In genomic region chr19:4402171-4403004, GRCh38 we compare ENCODE assay signal across 8 cellular contexts. TPM values are rescaled to one million over a fixed set of nuclear protein-coding genes. Genes with fewer than 3 reads are reported as not detected.
DNase-seq lines count a peak whose midpoint lies in the region; ATAC-seq and TF ChIP-seq lines count a peak whose summit lies in the region.

A gene with protein sequence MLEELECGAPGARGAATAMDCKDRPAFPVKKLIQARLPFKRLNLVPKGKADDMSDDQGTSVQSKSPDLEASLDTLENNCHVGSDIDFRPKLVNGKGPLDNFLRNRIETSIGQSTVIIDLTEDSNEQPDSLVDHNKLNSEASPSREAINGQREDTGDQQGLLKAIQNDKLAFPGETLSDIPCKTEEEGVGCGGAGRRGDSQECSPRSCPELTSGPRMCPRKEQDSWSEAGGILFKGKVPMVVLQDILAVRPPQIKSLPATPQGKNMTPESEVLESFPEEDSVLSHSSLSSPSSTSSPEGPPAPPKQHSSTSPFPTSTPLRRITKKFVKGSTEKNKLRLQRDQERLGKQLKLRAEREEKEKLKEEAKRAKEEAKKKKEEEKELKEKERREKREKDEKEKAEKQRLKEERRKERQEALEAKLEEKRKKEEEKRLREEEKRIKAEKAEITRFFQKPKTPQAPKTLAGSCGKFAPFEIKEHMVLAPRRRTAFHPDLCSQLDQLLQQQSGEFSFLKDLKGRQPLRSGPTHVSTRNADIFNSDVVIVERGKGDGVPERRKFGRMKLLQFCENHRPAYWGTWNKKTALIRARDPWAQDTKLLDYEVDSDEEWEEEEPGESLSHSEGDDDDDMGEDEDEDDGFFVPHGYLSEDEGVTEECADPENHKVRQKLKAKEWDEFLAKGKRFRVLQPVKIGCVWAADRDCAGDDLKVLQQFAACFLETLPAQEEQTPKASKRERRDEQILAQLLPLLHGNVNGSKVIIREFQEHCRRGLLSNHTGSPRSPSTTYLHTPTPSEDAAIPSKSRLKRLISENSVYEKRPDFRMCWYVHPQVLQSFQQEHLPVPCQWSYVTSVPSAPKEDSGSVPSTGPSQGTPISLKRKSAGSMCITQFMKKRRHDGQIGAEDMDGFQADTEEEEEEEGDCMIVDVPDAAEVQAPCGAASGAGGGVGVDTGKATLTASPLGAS (plus strand): TSS chr19:4402640. CDS start chr19:4402763, 123 bp downstream.

- no peaks in the 10 kb centered on the region for H3K36me3 ChIP-seq in thoracic aorta

- no peaks in the 10 kb centered on the region for H3K9me3 ChIP-seq in thoracic aorta

- peak; percentile 84 for ATAC-seq in HG02610 (IDR thresholded peaks at IDR 0.05; ENCODE audit: unreplicated experiment)
- ATAC-seq in activated naive CD4-positive, alpha-beta T cell treated with anti-CD3 and anti-CD28 coated beads, Interleukin-2, amount 50 U/mL, for 72 hours: peak; percentile 94 to 95
- peak; percentile 97 for ATAC-seq in omental fat pad (ENCODE audit: low FRiP score)
- peak; percentile 94 for ATAC-seq in thoracic aorta (ENCODE audit: insufficient number of reproducible peaks, low FRiP score, low read depth)

- peak within 1 kb of the TSS; percentile 94 to 97 for H3K27ac Mint-ChIP-seq in activated naive CD4-positive, alpha-beta T cell treated with anti-CD3 and anti-CD28 coated beads, Interleukin-2, amount 50 U/mL, for 72 hours

- H3K27ac ChIP-seq in thoracic aorta: peak within 1 kb of the TSS; percentile 76 to 88

- H3K36me3 Mint-ChIP-seq in activated naive CD4-positive, alpha-beta T cell treated with anti-CD3 and anti-CD28 coated beads, Interleukin-2, amount 50 U/mL, for 72 hours: peaks cover 30 to 42% of the 10 kb centered on the region in 2 donors

- H3K4me3 ChIP-seq in GM08714 (ENCODE audit: low read length) (peak within 1 kb of the TSS; percentile 84), thoracic aorta (peak within 1 kb of the TSS; percentile 81)

- DNase-seq in NCI-H1092 treated with DMSO at 0.1 percent for 48 hours (lab: John Stamatoyannopoulos, UW) (peak; percentile 100), SKM-1 (lab: John Stamatoyannopoulos, UW; ENCODE audit: unreplicated experiment) (peak; percentile 99), glomerular visceral epithelial cell (ENCODE audit: extremely low spot score) (peak; percentile 100), omental fat pad (ENCODE audit: low spot score) (peak; percentile 99), thoracic aorta (ENCODE audit: low spot score) (peak; percentile 98)
- DNase-seq in activated naive CD4-positive, alpha-beta T cell treated with anti-CD3 and anti-CD28 coated beads, Interleukin-2, amount 50 U/mL, for 72 hours (ENCODE audit: low spot score in 2 of 2): peak; percentile 99 to 100

- H3K9me3 Mint-ChIP-seq in activated naive CD4-positive, alpha-beta T cell treated with anti-CD3 and anti-CD28 coated beads, Interleukin-2, amount 50 U/mL, for 72 hours: no peaks in the 10 kb centered on the region

- TF ChIP-seq CTCF in omental fat pad (IDR thresholded peaks at IDR 0.05): no peak
- TF ChIP-seq CTCF in thoracic aorta (IDR thresholded peaks at IDR 0.05): no peak

- H3K27me3 ChIP-seq in thoracic aorta (replicated peaks; ENCODE audit: insufficient read depth): no peaks in the 10 kb centered on the region

- H3K4me1 ChIP-seq in thoracic aorta (ENCODE audit: control insufficient read depth in 1 of 2, low read depth in 2 of 2): peaks cover 31 to 44% of the 10 kb centered on the region in 2 donors

RNA-seq across cellular contexts. Expression of the gene that starts here (rescaled TPM):
- 10 to 100 TPM; 67.1 to 93.6 TPM for total RNA-seq in activated naive CD4-positive, alpha-beta T cell treated with anti-CD3 and anti-CD28 coated beads, Interleukin-2, amount 50 U/mL, for 72 hours
- 1 to 10 TPM; 3.9 to 6.5 (median 4.1) TPM for total RNA-seq in omental fat pad
- 1 to 10 TPM; 3.2 to 5.8 TPM for total RNA-seq in thoracic aorta

Comparison
In these comparisons a context has a peak if more than half of its experiments do, and no peak if none do; other contexts are left out.
1. Peak in every context shown above with its lines: DNase-seq, ATAC-seq, H3K4me3 ChIP-seq and H3K27ac ChIP-seq.
2. RNA of the gene that starts here (total RNA-seq): 67.1 to 93.6 TPM in activated naive CD4-positive, alpha-beta T cell treated with anti-CD3 and anti-CD28 coated beads, Interleukin-2, amount 50 U/mL, for 72 hours; 3.2 to 5.8 TPM in thoracic aorta and 3.9 to 6.5 TPM in omental fat pad; every median in the first group is over 4 times any median in the second.